1 cellular context compared by ENCODE assay signal in genomic region chr3:173399001-173399400, GRCh38.
TF ChIP-seq lines count a peak whose summit lies in the region.

No MANE protein-coding gene starts in this region.

TF ChIP-seq in H1, 55 proteins besides CTCF, POLR2A, EP300 and RAD21 (continued from another document):
- TF ChIP-seq POLR2AphosphoS5 (IDR thresholded peaks at IDR 0.05; ENCODE audit: low read depth, low read length) (no peak), JUND (IDR thresholded peaks at IDR 0.05; ENCODE audit: low read length) (no peak), TAF7 (optimal IDR thresholded peaks at IDR 0.05; ENCODE audit: borderline replicate concordance, low read depth, low read length) (no peak), ASH2L (IDR thresholded peaks at IDR 0.05; ENCODE audit: low read length) (no peak), SP4 (IDR thresholded peaks at IDR 0.05; ENCODE audit: low read length) (no peak), POU5F1 (IDR thresholded peaks at IDR 0.05; ENCODE audit: low read depth, low read length) (no peak), EZH2 (IDR thresholded peaks at IDR 0.05; ENCODE audit: low read depth, low read length, severe bottlenecking) (no peak), CHD1 (IDR thresholded peaks at IDR 0.05; ENCODE audit: low read depth, low read length) (no peak), CTBP2 (IDR thresholded peaks at IDR 0.05; ENCODE audit: borderline replicate concordance, insufficient read depth, insufficient read length, low read length) (no peak), SP1 (IDR thresholded peaks at IDR 0.05; ENCODE audit: low read depth, low read length) (no peak), CBX5 (IDR thresholded peaks at IDR 0.05; ENCODE audit: low read depth, low read length) (no peak), NANOG (IDR thresholded peaks at IDR 0.05; ENCODE audit: insufficient read depth, low read depth, low read length, poor library complexity, severe bottlenecking) (no peak), SP2 (IDR thresholded peaks at IDR 0.05; ENCODE audit: low read length) (no peak)
TF ChIP-seq in H1: peak in this region for 0.
